In genomic region chr12:118126119-118126757, GRCh38 we compare ENCODE assay signal across 18 cellular contexts. TPM values are rescaled to one million over a fixed set of nuclear protein-coding genes. Genes with fewer than 3 reads are reported as not detected.
DNase-seq lines count a peak whose midpoint lies in the region; ATAC-seq and TF ChIP-seq lines count a peak whose summit lies in the region.
"Had no signal": no experiment of that assay in that cellular context is flagged by ENCODE, and none has a peak within 500 bp of the region (broad histone marks: within the 10 kb centered on the region; RNA-seq: fewer than 3 reads in every experiment).

No MANE protein-coding gene starts in this region.

- TF ChIP-seq CTCF in colonic mucosa (IDR thresholded peaks at IDR 0.05) (no peak), lung (IDR thresholded peaks at IDR 0.05; ENCODE audit: control extremely low read depth, extremely low read depth) (no peak), testis (IDR thresholded peaks at IDR 0.05) (no peak), esophagus muscularis mucosa (IDR thresholded peaks at IDR 0.05) (no peak), GM13976 (IDR thresholded peaks at IDR 0.05; ENCODE audit: borderline replicate concordance, control extremely low read depth, extremely low read depth, insufficient read depth, missing control alignments) (no peak)

- H3K9ac ChIP-seq in colonic mucosa (ENCODE audit: low read depth in 2 of 2, low read length in 2 of 2), result peak overlapping the region in 1 of 2 donors; percentile 21

- no peaks in the 10 kb centered on the region for H3K27me3 Mint-ChIP-seq in activated T-helper 17 cell treated with anti-CD3 and anti-CD28 coated beads, Interleukin-2, amount 50 U/mL, for 72 hours
- H3K27me3 Mint-ChIP-seq: dendritic cell treated with granulocyte-macrophage colony-stimulating factor and Interleukin-4, amounts not matched to agents 40 ng/mL and 50 ng/mL, for 4 days had no signal

- intact Hi-C loops in colonic mucosa (cut with DNase I) (no loop called here), testis (cut with DNase I; ENCODE audit: low total_unique reads) (no loop called here), esophagus muscularis mucosa (cut with DNase I) (no loop called here)

- no peaks in the 10 kb centered on the region for H3K9me3 Mint-ChIP-seq in activated T-helper 17 cell treated with anti-CD3 and anti-CD28 coated beads, Interleukin-2, amount 50 U/mL, for 72 hours
- H3K9me3 Mint-ChIP-seq: dendritic cell treated with granulocyte-macrophage colony-stimulating factor and Interleukin-4, amounts not matched to agents 40 ng/mL and 50 ng/mL, for 4 days; natural killer cell; T-helper 1 cell treated with Interleukin-12 subunit alpha and Interleukin-12 subunit beta and Interleukin-4 antibody, amounts not matched to agents 30 μg/mL and 1 μg/mL, for 36 hours had no signal

- ATAC-seq in lung (ENCODE audit: insufficient read depth, low FRiP score), result peak; percentile 41
- ATAC-seq in GM18873 (IDR thresholded peaks at IDR 0.05; ENCODE audit: low FRiP score, unreplicated experiment), result no peak
- ATAC-seq in activated T-helper 17 cell treated with anti-CD3 and anti-CD28 coated beads, Interleukin-2, amount 50 U/mL, for 72 hours (replicated peaks), result no peak
- ATAC-seq: natural killer cell, sciatic nerve had no signal

- DNase-seq in NCI-H2196 (lab: John Stamatoyannopoulos, UW; ENCODE audit: unreplicated experiment) (peak; percentile 89), colonic mucosa (peak; percentile 79), lung (ENCODE audit: low spot score) (peak; percentile 75), testis (peak; percentile 83), esophagus muscularis mucosa (ENCODE audit: extremely low spot score) (no peak), GM13976 (ENCODE audit: low spot score) (no peak)
- DNase-seq: activated gamma-delta T cell; esophagus squamous epithelium; kidney glomerular epithelial cell; natural killer cell; stimulated activated CD4-positive, alpha-beta T cell treated with anti-CD3 and anti-CD28 coated beads, Interleukin-4, amount 100 ng/mL, for 1 hour; stimulated activated CD8-positive, alpha-beta memory T cell treated with anti-CD3 and anti-CD28 coated beads, Interleukin-4, amount 100 ng/mL, for 48 hours; tibial artery had no signal

- H3K27ac Mint-ChIP-seq in activated T-helper 17 cell treated with anti-CD3 and anti-CD28 coated beads, Interleukin-2, amount 50 U/mL, for 72 hours, result no peak overlapping the region
- H3K27ac Mint-ChIP-seq: dendritic cell treated with granulocyte-macrophage colony-stimulating factor and Interleukin-4, amounts not matched to agents 40 ng/mL and 50 ng/mL, for 4 days; natural killer cell; T-helper 1 cell treated with Interleukin-12 subunit alpha and Interleukin-12 subunit beta and Interleukin-4 antibody, amounts not matched to agents 30 μg/mL and 1 μg/mL, for 36 hours had no signal

- H3K27ac ChIP-seq in colonic mucosa (no peak overlapping the region), lung (ENCODE audit: low read depth in 1 of 2, low read length in 1 of 2) (peak overlapping the region; percentile 40 to 84), testis (peak overlapping the region; percentile 3 to 30), esophagus muscularis mucosa (replicated peaks in 1 of 4) (no peak overlapping the region)
- H3K27ac ChIP-seq: esophagus squamous epithelium, tibial artery had no signal

- H3K36me3 ChIP-seq in colonic mucosa, result no peaks in the 10 kb centered on the region
- H3K36me3 ChIP-seq in lung (ENCODE audit: control insufficient read depth in 2 of 2, insufficient read depth in 2 of 2, low read length in 2 of 2), result no peaks in the 10 kb centered on the region
- no peaks in the 10 kb centered on the region for H3K36me3 ChIP-seq in testis (ENCODE audit: low read depth, missing control alignments)
- H3K36me3 ChIP-seq in esophagus muscularis mucosa, result peaks cover 0 to 10% (median 2%) of the 10 kb centered on the region in 4 donors
- H3K36me3 ChIP-seq: esophagus squamous epithelium had no signal

- no peaks in the 10 kb centered on the region for H3K4me1 ChIP-seq in colonic mucosa
- H3K4me1 ChIP-seq in lung (ENCODE audit: control insufficient read depth in 2 of 2, insufficient read depth in 2 of 2, low read length in 2 of 2), result no peaks in the 10 kb centered on the region
- peaks cover 11% of the 10 kb centered on the region for H3K4me1 ChIP-seq in testis
- H3K4me1 ChIP-seq in esophagus muscularis mucosa, result peaks cover under 1 to 3% (median 1%) of the 10 kb centered on the region in 4 donors
- H3K4me1 ChIP-seq: tibial artery had no signal

- H3K36me3 Mint-ChIP-seq in activated T-helper 17 cell treated with anti-CD3 and anti-CD28 coated beads, Interleukin-2, amount 50 U/mL, for 72 hours (ENCODE audit: low read depth), result no peaks in the 10 kb centered on the region
- H3K36me3 Mint-ChIP-seq: natural killer cell had no signal

- no peak for TF ChIP-seq POLR2A in testis (IDR thresholded peaks at IDR 0.05)
- no peak for TF ChIP-seq POLR2A in esophagus muscularis mucosa (IDR thresholded peaks at IDR 0.05; ENCODE audit: low read depth)

- H3K27me3 ChIP-seq in colonic mucosa (no peaks in the 10 kb centered on the region), lung (ENCODE audit: control insufficient read depth, insufficient read depth) (no peaks in the 10 kb centered on the region), testis (no peaks in the 10 kb centered on the region), esophagus muscularis mucosa (no peaks in the 10 kb centered on the region)
- H3K27me3 ChIP-seq: esophagus squamous epithelium, tibial artery had no signal

- H3K4me3 Mint-ChIP-seq in activated T-helper 17 cell treated with anti-CD3 and anti-CD28 coated beads, Interleukin-2, amount 50 U/mL, for 72 hours, result no peak overlapping the region
- H3K4me3 Mint-ChIP-seq: dendritic cell treated with granulocyte-macrophage colony-stimulating factor and Interleukin-4, amounts not matched to agents 40 ng/mL and 50 ng/mL, for 4 days; natural killer cell; T-helper 1 cell treated with Interleukin-12 subunit alpha and Interleukin-12 subunit beta and Interleukin-4 antibody, amounts not matched to agents 30 μg/mL and 1 μg/mL, for 36 hours had no signal

- H3K9me3 ChIP-seq in colonic mucosa (no peaks in the 10 kb centered on the region), lung (ENCODE audit: control insufficient read depth in 2 of 2, insufficient read depth in 1 of 2, low read length in 1 of 2) (no peaks in the 10 kb centered on the region), testis (no peaks in the 10 kb centered on the region), esophagus muscularis mucosa (no peaks in the 10 kb centered on the region)
- H3K9me3 ChIP-seq: esophagus squamous epithelium, tibial artery had no signal

- H3K4me3 ChIP-seq in colonic mucosa (no peak overlapping the region), lung (no peak overlapping the region), testis (peak overlapping the region in 1 of 2 donors; percentile 29), esophagus muscularis mucosa (no peak overlapping the region)
- H3K4me3 ChIP-seq: esophagus squamous epithelium, tibial artery had no signal

- WGBS in lung, 2 donors, result 66 to 89% methylated on average over 13 of the region's 13 CpGs
- 46 to 47% methylated on average over 8 to 13 of the region's 13 CpGs for WGBS in testis, 2 donors
- WGBS in esophagus muscularis mucosa, result 81% methylated on average over 13 of the region's 13 CpGs

- in situ Hi-C loops in GM13976 (cut with MboI; ENCODE audit: low sequenced_read_pairs, unreplicated experiment), result no loop called here

- no peak for TF ChIP-seq EP300 in esophagus muscularis mucosa (IDR thresholded peaks at IDR 0.05)

- H3K4me1 Mint-ChIP-seq in activated T-helper 17 cell treated with anti-CD3 and anti-CD28 coated beads, Interleukin-2, amount 50 U/mL, for 72 hours, result no peaks in the 10 kb centered on the region
- H3K4me1 Mint-ChIP-seq: natural killer cell had no signal

RNA-seq across cellular contexts. Expression of gene PEBP1, which starts 9.7 kb away (rescaled TPM):
- total RNA-seq in colonic mucosa, result 100 to 1,000 TPM; 211 to 215 TPM
- 100 to 1,000 TPM; 141 to 193 TPM for total RNA-seq in lung
- polyA plus RNA-seq in lung, result 100 to 1,000 TPM; 123 to 317 TPM
- 100 to 1,000 TPM; 371 to 500 TPM for total RNA-seq in testis
- 370 TPM for polyA plus RNA-seq in testis (ENCODE audit: insufficient read depth, low read depth, low replicate concordance)
- 100 to 1,000 TPM in 1 of 2 donors, 10 to 100 TPM in 1; 86.0 to 182 TPM for total RNA-seq in activated T-helper 17 cell treated with anti-CD3 and anti-CD28 coated beads, Interleukin-2, amount 50 U/mL, for 72 hours
- 100 to 1,000 TPM; 233 to 393 (median 327) TPM for total RNA-seq in esophagus muscularis mucosa

RNA-seq across cellular contexts. Expression of gene VSIG10, which starts 22.4 kb away (rescaled TPM):
- total RNA-seq in colonic mucosa (10 to 100 TPM; 60.0 to 69.0 TPM), lung (10 to 100 TPM; 36.9 to 51.4 TPM), testis (10 to 100 TPM; 43.2 to 51.0 TPM), esophagus muscularis mucosa (10 to 100 TPM; 14.1 to 71.7 (median 22.0) TPM)
- polyA plus RNA-seq in lung (10 to 100 TPM; 11.0 to 27.4 TPM), testis (ENCODE audit: insufficient read depth, low read depth, low replicate concordance) (14.8 TPM)
- 1 to 10 TPM; 5.9 to 9.6 TPM for total RNA-seq in activated T-helper 17 cell treated with anti-CD3 and anti-CD28 coated beads, Interleukin-2, amount 50 U/mL, for 72 hours

Comparison
In these comparisons a context has a peak if more than half of its experiments do, and no peak if none do; other contexts are left out.
1. DNase-seq: peak in NCI-H2196 (single experiment), colonic mucosa (single experiment), lung (single experiment) and testis (single experiment); none in esophagus muscularis mucosa (single experiment) and GM13976 (single experiment).
2. H3K27ac ChIP-seq: peak in lung (2 of 2) and testis (2 of 2); none in colonic mucosa (single experiment) and esophagus muscularis mucosa (0 of 4).